Comparison of ENCODE assay signal across 29 cellular contexts in genomic region chr17:1919206-1919605, GRCh38.
"Had no signal": no experiment of that assay in that cellular context is flagged by ENCODE, and none has a peak within 500 bp of the region (broad histone marks: within the 10 kb centered on the region; RNA-seq: fewer than 3 reads in every experiment).

No MANE protein-coding gene starts in this region.

- H3K4me1 Mint-ChIP-seq: activated CD4-positive, alpha-beta memory T cell treated with anti-CD3 and anti-CD28 coated beads, Interleukin-2, amount 10 ng/mL, durations not matched to agents 7 days and 5 days; activated CD4-positive, alpha-beta T cell treated with anti-CD3 and anti-CD28 coated beads, Interleukin-2, amount 10 ng/mL, durations not matched to agents 7 days and 5 days; activated naive CD4-positive, alpha-beta T cell treated with anti-CD3 and anti-CD28 coated beads, Interleukin-2, amount 10 ng/mL, durations not matched to agents 7 days and 5 days; activated naive CD8-positive, alpha-beta T cell treated with anti-CD3 and anti-CD28 coated beads, Interleukin-2, amount 10 ng/mL, durations not matched to agents 7 days and 5 days; natural killer cell had no signal

- FAIRE-seq: astrocyte, islet of Langerhans, pancreas had no signal

- H3K36me3 Mint-ChIP-seq: activated naive CD4-positive, alpha-beta T cell treated with anti-CD3 and anti-CD28 coated beads, Interleukin-2, amount 10 ng/mL, durations not matched to agents 7 days and 5 days; activated naive CD8-positive, alpha-beta T cell treated with anti-CD3 and anti-CD28 coated beads, Interleukin-2, amount 10 ng/mL, durations not matched to agents 7 days and 5 days; natural killer cell; stimulated activated naive B cell treated with anti-CD40 and anti-IgM and Interleukin-4, amounts not matched to agents 10 μg/mL and 1 μg/mL and 100 μg/mL, for 72 hours; WTC11 had no signal

- H3K4me3 Mint-ChIP-seq: activated CD4-positive, alpha-beta memory T cell treated with anti-CD3 and anti-CD28 coated beads, Interleukin-2, amount 10 ng/mL, durations not matched to agents 7 days and 5 days; activated CD4-positive, alpha-beta T cell treated with anti-CD3 and anti-CD28 coated beads, Interleukin-2, amount 10 ng/mL, durations not matched to agents 7 days and 5 days; activated naive CD4-positive, alpha-beta T cell treated with anti-CD3 and anti-CD28 coated beads, Interleukin-2, amount 10 ng/mL, durations not matched to agents 7 days and 5 days; activated naive CD8-positive, alpha-beta T cell treated with anti-CD3 and anti-CD28 coated beads, Interleukin-2, amount 10 ng/mL, durations not matched to agents 7 days and 5 days; activated T-cell treated with anti-CD3 and anti-CD28 coated beads, Interleukin-2, amount 50 U/mL, for 24 hours; natural killer cell; stimulated activated naive B cell treated with anti-CD40 and anti-IgM and Interleukin-4, amounts not matched to agents 10 μg/mL and 1 μg/mL and 100 μg/mL, for 72 hours; WTC11 had no signal

- H3K27ac Mint-ChIP-seq: activated CD4-positive, alpha-beta memory T cell treated with anti-CD3 and anti-CD28 coated beads, Interleukin-2, amount 10 ng/mL, durations not matched to agents 7 days and 5 days; activated CD4-positive, alpha-beta T cell treated with anti-CD3 and anti-CD28 coated beads, Interleukin-2, amount 10 ng/mL, durations not matched to agents 7 days and 5 days; activated naive CD4-positive, alpha-beta T cell treated with anti-CD3 and anti-CD28 coated beads, Interleukin-2, amount 10 ng/mL, durations not matched to agents 7 days and 5 days; activated naive CD8-positive, alpha-beta T cell treated with anti-CD3 and anti-CD28 coated beads, Interleukin-2, amount 10 ng/mL, durations not matched to agents 7 days and 5 days; activated T-cell treated with anti-CD3 and anti-CD28 coated beads, Interleukin-2, amount 50 U/mL, for 24 hours; natural killer cell; stimulated activated naive B cell treated with anti-CD40 and anti-IgM and Interleukin-4, amounts not matched to agents 10 μg/mL and 1 μg/mL and 100 μg/mL, for 72 hours; WTC11 had no signal

- H3K4me3 ChIP-seq: breast epithelium, esophagus muscularis mucosa, left ventricle myocardium inferior, lung, pancreas, prostate gland, right atrium auricular region, suprapubic skin, tibial nerve had no signal

- DNase-seq: activated CD4-positive, alpha-beta memory T cell treated with anti-CD3 and anti-CD28 coated beads, Interleukin-2, amount 10 ng/mL, durations not matched to agents 7 days and 5 days; activated CD4-positive, alpha-beta T cell treated with anti-CD3 and anti-CD28 coated beads for 1 hour; activated CD4-positive, alpha-beta T cell treated with anti-CD3 and anti-CD28 coated beads, Interleukin-2, amount 10 ng/mL, durations not matched to agents 7 days and 5 days; activated CD8-positive, alpha-beta memory T cell treated with anti-CD3 and anti-CD28 coated beads, Interleukin-2, amount 50 U/mL, for 48 hours; activated gamma-delta T cell; activated naive CD4-positive, alpha-beta T cell treated with anti-CD3 and anti-CD28 coated beads, Interleukin-2, amount 10 ng/mL, durations not matched to agents 7 days and 5 days; activated naive CD8-positive, alpha-beta T cell treated with anti-CD3 and anti-CD28 coated beads, Interleukin-2, amount 10 ng/mL, durations not matched to agents 7 days and 5 days; activated T-cell treated with anti-CD3 and anti-CD28 coated beads, Interleukin-2, amount 50 U/mL, for 24 hours; central memory CD4-positive, alpha-beta T cell; effector CD4-positive, alpha-beta T cell; foreskin keratinocyte; left ventricle myocardium inferior; mesendoderm; natural killer cell; pancreas; stimulated activated CD4-positive, alpha-beta T cell treated with anti-CD3 and anti-CD28 coated beads, Interleukin-15, amount 100 ng/mL, for 24 hours; stimulated activated CD4-positive, alpha-beta T cell treated with anti-CD3 and anti-CD28 coated beads, Interleukin-2, amount 100 ng/mL, for 24 hours; stimulated activated naive B cell treated with anti-CD40 and anti-IgM and Interleukin-4, amounts not matched to agents 10 μg/mL and 1 μg/mL and 100 μg/mL, for 72 hours; T-helper 2 cell had no signal

- H3K27me3 Mint-ChIP-seq: activated CD4-positive, alpha-beta T cell treated with anti-CD3 and anti-CD28 coated beads, Interleukin-2, amount 10 ng/mL, durations not matched to agents 7 days and 5 days had no signal

- H3K27ac ChIP-seq: breast epithelium, esophagus muscularis mucosa, foreskin keratinocyte, left ventricle myocardium inferior, pancreas, prostate gland, right atrium auricular region, suprapubic skin, tibial nerve had no signal

- H3K27me3 ChIP-seq: breast epithelium, pancreas, right atrium auricular region had no signal

- ATAC-seq: foreskin keratinocyte; natural killer cell; pancreas; stimulated activated naive B cell treated with anti-CD40 and anti-IgM and Interleukin-4, amounts not matched to agents 10 μg/mL and 1 μg/mL and 100 μg/mL, for 72 hours; WTC11 had no signal

- H3K9me3 Mint-ChIP-seq: activated CD4-positive, alpha-beta memory T cell treated with anti-CD3 and anti-CD28 coated beads, Interleukin-2, amount 10 ng/mL, durations not matched to agents 7 days and 5 days; activated CD4-positive, alpha-beta T cell treated with anti-CD3 and anti-CD28 coated beads, Interleukin-2, amount 10 ng/mL, durations not matched to agents 7 days and 5 days; activated naive CD4-positive, alpha-beta T cell treated with anti-CD3 and anti-CD28 coated beads, Interleukin-2, amount 10 ng/mL, durations not matched to agents 7 days and 5 days; activated naive CD8-positive, alpha-beta T cell treated with anti-CD3 and anti-CD28 coated beads, Interleukin-2, amount 10 ng/mL, durations not matched to agents 7 days and 5 days; activated T-cell treated with anti-CD3 and anti-CD28 coated beads, Interleukin-2, amount 50 U/mL, for 24 hours; natural killer cell; stimulated activated naive B cell treated with anti-CD40 and anti-IgM and Interleukin-4, amounts not matched to agents 10 μg/mL and 1 μg/mL and 100 μg/mL, for 72 hours; WTC11 had no signal

- H3K36me3 ChIP-seq: breast epithelium, esophagus muscularis mucosa, left ventricle myocardium inferior, pancreas, prostate gland, right atrium auricular region, suprapubic skin, tibial nerve had no signal

- H3K9me3 ChIP-seq: breast epithelium, esophagus muscularis mucosa, left ventricle myocardium inferior, pancreas, prostate gland, right atrium auricular region, suprapubic skin, tibial nerve had no signal

- H3K4me1 ChIP-seq: breast epithelium, esophagus muscularis mucosa, foreskin keratinocyte, left ventricle myocardium inferior, pancreas, prostate gland, right atrium auricular region, suprapubic skin, tibial nerve had no signal
